Comparison of ENCODE assay signal across 20 cellular contexts in genomic region chr15:101447168-101447533, GRCh38. TPM values are rescaled to one million over a fixed set of nuclear protein-coding genes. Genes with fewer than 3 reads are reported as not detected.
DNase-seq lines count a peak whose midpoint lies in the region; ATAC-seq, FAIRE-seq and TF ChIP-seq lines count a peak whose summit lies in the region.
"Had no signal": no experiment of that assay in that cellular context is flagged by ENCODE, and none has a peak within 500 bp of the region (broad histone marks: within the 10 kb centered on the region; RNA-seq: fewer than 3 reads in every experiment).

No MANE protein-coding gene starts in this region.

- DNase-seq in heart left ventricle: no peak
- no peak for DNase-seq in left ventricle myocardium superior
- DNase-seq in K562 (ENCODE audit: extremely low read depth in 1 of 4, low spot score in 3 of 4): no peak
- no peak for DNase-seq in right lobe of liver
- DNase-seq in substantia nigra (lab: John Stamatoyannopoulos, UW): no peak
- no peak for DNase-seq in RPMI8226
- DNase-seq in T-helper 2 cell: no peak
- DNase-seq: CD4-positive, alpha-beta memory T cell; DMS153; GDM1; NCI-H1417 treated with DMSO at 0.1 percent for 48 hours; NCI-H1930; NCI-H226; NCI-H524; NCI-H82; SJCRH30 had no signal

- POLR2A ChIA-PET in K562 (lab: Yijun Ruan, JAX): no interaction called here

- no peaks in the 10 kb centered on the region for H3K9me1 ChIP-seq in K562 (ENCODE audit: control insufficient read depth, insufficient read depth, low read length)

- TF ChIP-seq RAD21 in K562 (CRISPR knock-in tag; conservative IDR thresholded peaks at IDR 0.05 in 1 of 2, IDR thresholded peaks at IDR 0.05 in 1 of 2): no peak

- no peak for TF ChIP-seq CTCF in heart left ventricle (IDR thresholded peaks at IDR 0.05)
- TF ChIP-seq CTCF in K562 (IDR thresholded peaks at IDR 0.05 in 2 of 3, conservative IDR thresholded peaks at IDR 0.05 in 1 of 3; ENCODE audit: insufficient read depth in 2 of 3, low read depth in 1 of 3, low read length in 3 of 3): no peak
- no peak for TF ChIP-seq CTCF in right lobe of liver (IDR thresholded peaks at IDR 0.05)

- H3K4me2 ChIP-seq in K562 (ENCODE audit: insufficient read depth, low read length): 0 out of 2 replicates have a peak overlapping the region, but pooled peaks have one; percentile 51
- H3K4me2 ChIP-seq: KMS-11 had no signal

- no peaks in the 10 kb centered on the region for H4K20me1 ChIP-seq in K562 (replicated peaks; ENCODE audit: control insufficient read depth, insufficient read depth, low read length)

- H3K79me2 ChIP-seq in K562 (ENCODE audit: control insufficient read depth, insufficient read depth, low read length): peaks cover 13% of the 10 kb centered on the region; the same call in 2 of the 3 replicates

- no peak for TF ChIP-seq EP300 in K562 (IDR thresholded peaks at IDR 0.05; ENCODE audit: low read length)

- H3K9ac ChIP-seq in K562 (ENCODE audit: insufficient read depth in 1 of 2, low read depth in 2 of 2, low read length in 2 of 2): peak overlapping the region in 1 of 2 experiments; percentile 27; a peak in 1 of 4 replicates
- H3K9ac ChIP-seq: KMS-11 had no signal

- TF ChIP-seq POLR2A in heart left ventricle (IDR thresholded peaks at IDR 0.05): no peak
- TF ChIP-seq POLR2A in K562 (conservative IDR thresholded peaks at IDR 0.05): no peak
- TF ChIP-seq POLR2A in right lobe of liver (IDR thresholded peaks at IDR 0.05): peak; percentile 2

- no TSS peak for BruUV-seq in K562 (replicated peaks; lab: Mats Ljungman, UMichigan)

- intact Hi-C loops in heart left ventricle (cut with DNase I): loop anchor here in 2 of 10 donors (5.0 to 10.0 kb wide), 2 partner anchors 40 to 48 kb away; partner anchors contain the start of gene PCSK6 (in 1 of the 2)
- intact Hi-C loops in left ventricle myocardium superior (cut with micrococcal nuclease): no loop called here
- intact Hi-C loops in K562 (cut with micrococcal nuclease): loop anchor here (5.0 kb wide), 1 partner anchor 40 kb away; the partner anchor contains the start of gene PCSK6
- intact Hi-C loops in right lobe of liver (cut with DNase I): loop anchor here in 1 of 2 donors (10.0 kb wide), 1 partner anchor 168 kb away; no protein-coding TSS in a partner anchor

- H3K27ac ChIP-seq in heart left ventricle (peak overlapping the region in 8 of 12 donors; percentile 7 to 77 (median 56)), K562 (ENCODE audit: extremely low read depth, low read depth, low read length) (peak overlapping the region; percentile 78; the same call in 1 of the 3 replicates), right lobe of liver (peak overlapping the region; percentile 93 to 98 (median 97)), substantia nigra (ENCODE audit: low read depth, low read length, poor library complexity, severe bottlenecking) (peak overlapping the region; percentile 14)
- H3K27ac ChIP-seq: KMS-11, SJCRH30 had no signal

- H3K4me1 ChIP-seq in heart left ventricle (peaks cover 2 to 55% (median 34%) of the 10 kb centered on the region in 12 donors), K562 (replicated peaks in 1 of 2; ENCODE audit: control insufficient read depth in 2 of 2, insufficient read depth in 2 of 2, low read length in 2 of 2) (peaks cover 40 to 42% of the 10 kb centered on the region in 2 experiments), right lobe of liver (peaks cover 0 to 83% (median 43%) of the 10 kb centered on the region in 4 donors)

- CTCF ChIA-PET in K562 (lab: Yijun Ruan, JAX; ENCODE audit: low intra/inter-chr PET ratio): no interaction called here

- WGBS in heart left ventricle, 4 donors: 95 to 100% (median 98%) methylated on average over 1 to 2 of the region's 2 CpGs
- 60% methylated on average over 2 of the region's 2 CpGs for WGBS in K562 (ENCODE audit: insufficient coverage, low coverage, missing lambda C conversion rate)
- 0% methylated on average over 1 of the region's 2 CpGs for WGBS in right lobe of liver (ENCODE audit: insufficient coverage, low coverage, low lambda C conversion rate, missing lambda C conversion rate)

- no peaks in the 10 kb centered on the region for H3K36me3 ChIP-seq in heart left ventricle
- H3K36me3 ChIP-seq in K562 (ENCODE audit: control insufficient read depth, insufficient read depth, low read length): peaks cover 11% of the 10 kb centered on the region; the same call in 2 of the 3 replicates
- peaks cover 0 to 6% (median 2%) of the 10 kb centered on the region in 4 donors for H3K36me3 ChIP-seq in right lobe of liver
- H3K36me3 ChIP-seq: SJCRH30 had no signal

- no peaks in the 10 kb centered on the region for H3K27me3 ChIP-seq in heart left ventricle
- H3K27me3 ChIP-seq in K562 (ENCODE audit: control insufficient read depth in 2 of 2, insufficient read depth in 2 of 2, low read length in 2 of 2): no peaks in the 10 kb centered on the region
- no peaks in the 10 kb centered on the region for H3K27me3 ChIP-seq in right lobe of liver

- H3K9me3 ChIP-seq in heart left ventricle (peaks cover 0 to 4% (median 0%) of the 10 kb centered on the region in 12 donors), K562 (replicated peaks; ENCODE audit: control insufficient read depth, insufficient read depth, low read depth, low read length) (no peaks in the 10 kb centered on the region), right lobe of liver (no peaks in the 10 kb centered on the region)

- in situ Hi-C loops in K562 (cut with MboI): no loop called here

- no peak overlapping the region for H2AFZ ChIP-seq in K562 (ENCODE audit: low read depth, low read length)

- H3K4me3 ChIP-seq in heart left ventricle (no peak overlapping the region), K562 (no peak overlapping the region), right lobe of liver (no peak overlapping the region)
- H3K4me3 ChIP-seq: SJCRH30 had no signal

- no peak for FAIRE-seq in K562 (lab: Jason Lieb, UNC)
- FAIRE-seq: GM19239 had no signal

- ATAC-seq in heart left ventricle (no peak), left ventricle myocardium superior (no peak), K562 (no peak), right lobe of liver (peak in 1 of 4 donors; percentile 0), GM18870 (IDR thresholded peaks at IDR 0.05; ENCODE audit: unreplicated experiment) (no peak)
- ATAC-seq: HCT116 had no signal

TF ChIP-seq in K562, 482 proteins besides CTCF, POLR2A, EP300 and RAD21 (continues in another document):
- TF ChIP-seq GTF2B (IDR thresholded peaks at IDR 0.05; ENCODE audit: extremely low read depth, insufficient read length): no peak
- TF ChIP-seq RBM15 (IDR thresholded peaks at IDR 0.05; ENCODE audit: insufficient read depth, low read length): no peak
- TF ChIP-seq ZNF263 (CRISPR knock-in tag; IDR thresholded peaks at IDR 0.05; ENCODE audit: borderline replicate concordance): no peak
- TF ChIP-seq FOXJ2 (tag; IDR thresholded peaks at IDR 0.05): no peak
- TF ChIP-seq CSDE1 (IDR thresholded peaks at IDR 0.05): no peak
- no peak for TF ChIP-seq E2F6 (IDR thresholded peaks at IDR 0.05; ENCODE audit: borderline replicate concordance in 1 of 2, extremely low read depth in 1 of 2, insufficient read depth in 1 of 2, insufficient read length in 1 of 2, low read depth in 1 of 2, low read length in 1 of 2, poor library complexity in 1 of 2, severe bottlenecking in 1 of 2)
- TF ChIP-seq RFX5 (IDR thresholded peaks at IDR 0.05; ENCODE audit: low read depth, low read length): no peak
- TF ChIP-seq CEBPG (CRISPR knock-in tag; IDR thresholded peaks at IDR 0.05): no peak
- no peak for TF ChIP-seq CEBPG (tag; conservative IDR thresholded peaks at IDR 0.05 in 1 of 2, IDR thresholded peaks at IDR 0.05 in 1 of 2)
- TF ChIP-seq, protein P1, sequence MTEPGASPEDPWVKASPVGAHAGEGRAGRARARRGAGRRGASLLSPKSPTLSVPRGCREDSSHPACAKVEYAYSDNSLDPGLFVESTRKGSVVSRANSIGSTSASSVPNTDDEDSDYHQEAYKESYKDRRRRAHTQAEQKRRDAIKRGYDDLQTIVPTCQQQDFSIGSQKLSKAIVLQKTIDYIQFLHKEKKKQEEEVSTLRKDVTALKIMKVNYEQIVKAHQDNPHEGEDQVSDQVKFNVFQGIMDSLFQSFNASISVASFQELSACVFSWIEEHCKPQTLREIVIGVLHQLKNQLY (CRISPR knock-in tag; conservative IDR thresholded peaks at IDR 0.05): no peak
- peak; percentile 97 for TF ChIP-seq BCOR (IDR thresholded peaks at IDR 0.05)

RNA-seq across cellular contexts. Expression of gene PCSK6, which starts 42.4 kb away (rescaled TPM):
- total RNA-seq in heart left ventricle: 10 to 100 TPM in 8 of 9 donors, 1 to 10 TPM in 1; 7.3 to 41.7 (median 23.5) TPM
- polyA plus RNA-seq in heart left ventricle: 1 to 10 TPM; 7.4 TPM
- total RNA-seq in left ventricle myocardium superior: 31.9 TPM
- total RNA-seq in K562 (2011; cell fraction: chromatin; rRNA removed; ENCODE audit: low replicate concordance): 94.9 and 139 TPM in 2 replicates
- 83.4 and 91.1 TPM in 2 replicates for total RNA-seq in K562 (2011; cell fraction: nucleolus; rRNA removed)
- 86.1 and 94.3 TPM in 2 replicates for total RNA-seq in K562 (2011; cell fraction: nucleoplasm; rRNA removed)
- total RNA-seq in K562 (2014; rRNA removed): 14.5 and 27.2 TPM in 2 replicates
- total RNA-seq in K562 (2014; rRNA removed; fragmentation: Illumina TruSeq; extraction: Trizol): 13.7 and 14.4 TPM in 2 replicates
- total RNA-seq in K562 (2015; rRNA removed; fragmentation: Illumina TruSeq; extraction: Trizol): 11.2 and 11.8 TPM in 2 replicates
- total RNA-seq in K562 (2021): 17.6 and 18.3 TPM in 2 replicates
- polyA plus RNA-seq in K562 (2011; rRNA removed): 32.6 and 36.7 TPM in 2 replicates
- 23.3 and 26.1 TPM in 2 replicates for polyA plus RNA-seq in K562 (2011; cell fraction: cytosol; rRNA removed)
- polyA plus RNA-seq in K562 (2011; cell fraction: nucleus; rRNA removed): 87.3 and 101 TPM in 2 replicates
- polyA plus RNA-seq in K562 (2012): 17.5 and 24.2 TPM in 2 replicates
- 17.5 and 20.5 TPM in 2 replicates for polyA plus RNA-seq in K562 (2014; fragmentation: Illumina TruSeq; extraction: Trizol)
- polyA plus RNA-seq in K562 (2014; fragmentation: Nextera tagmentation; extraction: Ambion mirVana): 1 to 10 TPM; 2.2 to 3.4 TPM
- 19.3 and 20.7 TPM in 2 replicates for polyA plus RNA-seq in K562 (2014; rRNA removed)
- polyA minus RNA-seq in K562 (2011; rRNA and poly(A)+ RNA removed): 24.8 and 36.1 TPM in 2 replicates
- polyA minus RNA-seq in K562 (2011; cell fraction: cytosol; rRNA and poly(A)+ RNA removed): 30.4 and 31.4 TPM in 2 replicates
- 33.4 and 41.8 TPM in 2 replicates for polyA minus RNA-seq in K562 (2011; cell fraction: nucleus; rRNA and poly(A)+ RNA removed)
- total RNA-seq in right lobe of liver: 100 to 1,000 TPM; 165 to 218 (median 207) TPM

Comparison
In these comparisons a context has a peak if more than half of its experiments do, and no peak if none do; other contexts are left out.
1. H3K27ac ChIP-seq: peak in every context shown above with its lines; median percentile 97 in right lobe of liver; 78 in K562; 56 in heart left ventricle; 14 in substantia nigra.